In the genomic region with DNA sequence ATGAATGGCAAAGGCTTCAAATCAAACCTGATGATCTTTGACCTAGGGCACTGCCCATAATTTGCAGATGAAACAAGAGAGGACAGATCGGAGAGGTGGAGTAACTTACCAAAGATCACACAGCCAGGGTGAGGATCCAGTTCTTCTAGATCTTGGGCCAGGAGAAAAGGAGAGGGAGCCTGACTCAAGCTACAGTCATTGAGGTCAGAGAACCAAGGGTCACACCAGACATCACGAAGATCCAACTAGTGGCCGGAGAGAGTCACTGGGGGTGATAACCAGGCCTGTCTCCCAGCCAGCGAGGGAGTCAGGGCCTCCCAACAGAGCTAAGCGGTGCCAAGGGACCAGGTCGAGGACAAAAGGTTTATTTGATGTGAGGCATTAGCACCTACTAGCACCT, we compare ENCODE assay signal across 18 cellular contexts.
DNase-seq lines count a peak whose midpoint lies in the region; ATAC-seq and TF ChIP-seq lines count a peak whose summit lies in the region.
"Had no signal": no experiment of that assay in that cellular context is flagged by ENCODE, and none has a peak within 500 bp of the region (broad histone marks: within the 10 kb centered on the region; RNA-seq: fewer than 3 reads in every experiment).

No MANE protein-coding gene starts in this region.

- peak; percentile 36 for DNase-seq in cardiac septum (ENCODE audit: low spot score)
- no peak for DNase-seq in left ventricle myocardium inferior
- peak; percentile 7 for DNase-seq in RKO (ENCODE audit: low spot score)
- DNase-seq in thoracic aorta (ENCODE audit: low spot score), result no peak
- no peak for DNase-seq in OCI-LY7 (ENCODE audit: low spot score)
- DNase-seq: activated CD4-positive, alpha-beta T cell treated with anti-CD3 and anti-CD28 coated beads for 48 hours; cortex of kidney; KBM-7; NCI-H1048; NCI-H2081 treated with DMSO at 0.1 percent for 48 hours; stimulated activated CD4-positive, alpha-beta T cell treated with anti-CD3 and anti-CD28 coated beads, Interleukin-15, amount 100 ng/mL, for 24 hours; trophoblast cell had no signal

- ATAC-seq in esophagus mucosa (peak; percentile 84), thoracic aorta (ENCODE audit: insufficient number of reproducible peaks, low FRiP score, low read depth) (no peak), HG03442 (IDR thresholded peaks at IDR 0.05; ENCODE audit: unreplicated experiment) (no peak), GM19324 (IDR thresholded peaks at IDR 0.05; ENCODE audit: low FRiP score, unreplicated experiment) (no peak)
- ATAC-seq: activated naive CD4-positive, alpha-beta T cell treated with anti-CD3 and anti-CD28 coated beads, Interleukin-2, amount 50 U/mL, for 72 hours had no signal

- H3K36me3 ChIP-seq in left ventricle myocardium inferior (no peaks in the 10 kb centered on the region), thoracic aorta (no peaks in the 10 kb centered on the region), OCI-LY7 (ENCODE audit: insufficient read depth, low read length) (no peaks in the 10 kb centered on the region)
- H3K36me3 ChIP-seq: neutrophil, Peyer's patch had no signal

- no peaks in the 10 kb centered on the region for H3K79me2 ChIP-seq in OCI-LY7 (ENCODE audit: insufficient read depth, low read depth, low read length)

- TF ChIP-seq CTCF in left ventricle myocardium inferior (IDR thresholded peaks at IDR 0.05; ENCODE audit: borderline replicate concordance) (no peak), thoracic aorta (IDR thresholded peaks at IDR 0.05) (no peak), OCI-LY7 (conservative IDR thresholded peaks at IDR 0.05; ENCODE audit: low read length) (no peak)

- CTCF ChIA-PET in OCI-LY7 (lab: Charles Lee; ENCODE audit: unreplicated experiment), result no interaction called here

- intact Hi-C loops in cardiac septum (cut with DNase I) (no loop called here), left ventricle myocardium inferior (cut with micrococcal nuclease) (no loop called here), OCI-LY7 (cut with micrococcal nuclease; ENCODE audit: unreplicated experiment) (no loop called here)

- H3K9me2 ChIP-seq in OCI-LY7 (ENCODE audit: insufficient read depth, low read length), result no peaks in the 10 kb centered on the region

- H3K4me1 ChIP-seq in left ventricle myocardium inferior (peaks cover 24% of the 10 kb centered on the region), thoracic aorta (ENCODE audit: control insufficient read depth in 1 of 2, low read depth in 2 of 2) (peaks cover 35 to 55% of the 10 kb centered on the region in 2 donors), OCI-LY7 (ENCODE audit: insufficient read depth, low read length, poor library complexity, severe bottlenecking) (peaks cover 5% of the 10 kb centered on the region)

- H3K4me3 ChIP-seq in left ventricle myocardium inferior (no peak overlapping the region), thoracic aorta (peak overlapping the region; percentile 24), OCI-LY7 (ENCODE audit: low read depth, low read length, poor library complexity, severe bottlenecking) (no peak overlapping the region)
- H3K4me3 ChIP-seq: Peyer's patch had no signal

- H3K27ac ChIP-seq in left ventricle myocardium inferior (replicated peaks) (no peak overlapping the region), thoracic aorta (peak overlapping the region; percentile 41 to 69), OCI-LY7 (ENCODE audit: low read depth, low read length, poor library complexity, severe bottlenecking) (no peak overlapping the region)
- H3K27ac ChIP-seq: neutrophil, Peyer's patch had no signal

- no TSS peak for BruUV-seq in OCI-LY7 (replicated peaks; lab: Mats Ljungman, UMichigan)

- H2AFZ ChIP-seq in OCI-LY7 (ENCODE audit: low read length), result no peak overlapping the region

- no peaks in the 10 kb centered on the region for H3K27me3 ChIP-seq in left ventricle myocardium inferior (ENCODE audit: low read depth)
- H3K27me3 ChIP-seq in thoracic aorta (replicated peaks; ENCODE audit: insufficient read depth), result no peaks in the 10 kb centered on the region
- H3K27me3 ChIP-seq: Peyer's patch had no signal

- no peaks in the 10 kb centered on the region for H4K20me1 ChIP-seq in OCI-LY7 (ENCODE audit: insufficient read depth, low read length)

- H3K9me3 ChIP-seq in left ventricle myocardium inferior (replicated peaks), result no peaks in the 10 kb centered on the region
- H3K9me3 ChIP-seq in thoracic aorta, result no peaks in the 10 kb centered on the region
- H3K9me3 ChIP-seq in OCI-LY7 (ENCODE audit: low read length), result no peaks in the 10 kb centered on the region
- H3K9me3 ChIP-seq: neutrophil, Peyer's patch had no signal

- POLR2A ChIA-PET in OCI-LY7 (lab: Charles Lee), result no interaction called here

- no peak overlapping the region for H3K4me2 ChIP-seq in OCI-LY7 (ENCODE audit: low read length)

Comparison
In these comparisons a context has a peak if more than half of its experiments do, and no peak if none do; other contexts are left out.
1. DNase-seq: peak in cardiac septum (single experiment) and RKO (single experiment); none in left ventricle myocardium inferior (single experiment), thoracic aorta (single experiment) and OCI-LY7 (single experiment).
2. H3K27ac ChIP-seq: peak in thoracic aorta (2 of 2); none in left ventricle myocardium inferior (single experiment) and OCI-LY7 (single experiment).